3 cellular contexts compared by ENCODE assay signal in the genomic region with DNA sequence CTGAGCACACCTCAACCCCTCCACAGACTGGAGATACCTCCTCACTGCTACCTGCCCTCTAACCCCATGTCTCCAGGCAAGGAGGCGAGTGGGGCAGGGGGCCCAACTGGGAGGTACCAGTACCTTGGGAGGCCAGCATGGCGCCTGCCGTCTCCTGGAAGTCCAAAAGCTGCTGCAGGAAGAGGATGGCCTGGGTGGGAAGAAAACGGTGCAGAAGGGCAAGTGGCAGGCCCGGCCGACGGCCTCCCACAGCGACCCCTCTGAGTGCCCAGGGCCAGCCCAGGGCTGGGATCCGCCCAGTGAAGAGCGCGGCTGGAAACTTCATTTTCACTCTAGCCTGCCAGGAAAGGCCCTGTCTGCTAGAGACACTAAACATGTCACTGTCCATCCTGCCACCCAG.
TF ChIP-seq lines count a peak whose summit lies in the region.

No MANE protein-coding gene starts in this region.

TF ChIP-seq in SK-N-SH, 30 proteins besides CTCF, POLR2A, EP300 and RAD21 (continued from another document):
- TF ChIP-seq, protein P1, sequence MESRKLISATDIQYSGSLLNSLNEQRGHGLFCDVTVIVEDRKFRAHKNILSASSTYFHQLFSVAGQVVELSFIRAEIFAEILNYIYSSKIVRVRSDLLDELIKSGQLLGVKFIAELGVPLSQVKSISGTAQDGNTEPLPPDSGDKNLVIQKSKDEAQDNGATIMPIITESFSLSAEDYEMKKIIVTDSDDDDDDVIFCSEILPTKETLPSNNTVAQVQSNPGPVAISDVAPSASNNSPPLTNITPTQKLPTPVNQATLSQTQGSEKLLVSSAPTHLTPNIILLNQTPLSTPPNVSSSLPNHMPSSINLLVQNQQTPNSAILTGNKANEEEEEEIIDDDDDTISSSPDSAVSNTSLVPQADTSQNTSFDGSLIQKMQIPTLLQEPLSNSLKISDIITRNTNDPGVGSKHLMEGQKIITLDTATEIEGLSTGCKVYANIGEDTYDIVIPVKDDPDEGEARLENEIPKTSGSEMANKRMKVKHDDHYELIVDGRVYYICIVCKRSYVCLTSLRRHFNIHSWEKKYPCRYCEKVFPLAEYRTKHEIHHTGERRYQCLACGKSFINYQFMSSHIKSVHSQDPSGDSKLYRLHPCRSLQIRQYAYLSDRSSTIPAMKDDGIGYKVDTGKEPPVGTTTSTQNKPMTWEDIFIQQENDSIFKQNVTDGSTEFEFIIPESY (IDR thresholded peaks at IDR 0.05; ENCODE audit: borderline replicate concordance, low read depth) = no peak
- no peak for TF ChIP-seq TAF1 (IDR thresholded peaks at IDR 0.05; ENCODE audit: borderline replicate concordance, low read depth, low read length)
- no peak for TF ChIP-seq MAX (IDR thresholded peaks at IDR 0.05; ENCODE audit: low read depth)
- no peak for TF ChIP-seq EZH2phosphoT487 (IDR thresholded peaks at IDR 0.05; ENCODE audit: borderline replicate concordance, low read depth)

TF ChIP-seq in SK-N-SH treated with all-trans-retinoic acid at 6 μM for 48 hours, 23 proteins besides CTCF, POLR2A, EP300 and RAD21 (continued from another document and continues in another):
- TF ChIP-seq, protein P2, sequence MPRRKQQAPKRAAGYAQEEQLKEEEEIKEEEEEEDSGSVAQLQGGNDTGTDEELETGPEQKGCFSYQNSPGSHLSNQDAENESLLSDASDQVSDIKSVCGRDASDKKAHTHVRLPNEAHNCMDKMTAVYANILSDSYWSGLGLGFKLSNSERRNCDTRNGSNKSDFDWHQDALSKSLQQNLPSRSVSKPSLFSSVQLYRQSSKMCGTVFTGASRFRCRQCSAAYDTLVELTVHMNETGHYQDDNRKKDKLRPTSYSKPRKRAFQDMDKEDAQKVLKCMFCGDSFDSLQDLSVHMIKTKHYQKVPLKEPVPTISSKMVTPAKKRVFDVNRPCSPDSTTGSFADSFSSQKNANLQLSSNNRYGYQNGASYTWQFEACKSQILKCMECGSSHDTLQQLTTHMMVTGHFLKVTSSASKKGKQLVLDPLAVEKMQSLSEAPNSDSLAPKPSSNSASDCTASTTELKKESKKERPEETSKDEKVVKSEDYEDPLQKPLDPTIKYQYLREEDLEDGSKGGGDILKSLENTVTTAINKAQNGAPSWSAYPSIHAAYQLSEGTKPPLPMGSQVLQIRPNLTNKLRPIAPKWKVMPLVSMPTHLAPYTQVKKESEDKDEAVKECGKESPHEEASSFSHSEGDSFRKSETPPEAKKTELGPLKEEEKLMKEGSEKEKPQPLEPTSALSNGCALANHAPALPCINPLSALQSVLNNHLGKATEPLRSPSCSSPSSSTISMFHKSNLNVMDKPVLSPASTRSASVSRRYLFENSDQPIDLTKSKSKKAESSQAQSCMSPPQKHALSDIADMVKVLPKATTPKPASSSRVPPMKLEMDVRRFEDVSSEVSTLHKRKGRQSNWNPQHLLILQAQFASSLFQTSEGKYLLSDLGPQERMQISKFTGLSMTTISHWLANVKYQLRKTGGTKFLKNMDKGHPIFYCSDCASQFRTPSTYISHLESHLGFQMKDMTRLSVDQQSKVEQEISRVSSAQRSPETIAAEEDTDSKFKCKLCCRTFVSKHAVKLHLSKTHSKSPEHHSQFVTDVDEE (CRISPR knock-in tag; IDR thresholded peaks at IDR 0.05) = no peak
- TF ChIP-seq ZFP30 (CRISPR knock-in tag; IDR thresholded peaks at IDR 0.05) = no peak
- no peak for TF ChIP-seq TOX (CRISPR knock-in tag; IDR thresholded peaks at IDR 0.05; ENCODE audit: borderline replicate concordance)
- no peak for TF ChIP-seq ARNTL (CRISPR knock-in tag; IDR thresholded peaks at IDR 0.05; ENCODE audit: borderline replicate concordance, low read depth)
- no peak for TF ChIP-seq ZC3H10 (CRISPR knock-in tag; IDR thresholded peaks at IDR 0.05)
- no peak for TF ChIP-seq PPARA (CRISPR knock-in tag; IDR thresholded peaks at IDR 0.05; ENCODE audit: borderline replicate concordance)
- TF ChIP-seq CREB5 (CRISPR knock-in tag; IDR thresholded peaks at IDR 0.05; ENCODE audit: low read depth) = no peak
- TF ChIP-seq GLIS3 (CRISPR knock-in tag; IDR thresholded peaks at IDR 0.05) = no peak
- TF ChIP-seq CSDC2 (CRISPR knock-in tag; IDR thresholded peaks at IDR 0.05) = no peak
- no peak for TF ChIP-seq BACH2 (CRISPR knock-in tag; IDR thresholded peaks at IDR 0.05; ENCODE audit: borderline replicate concordance)
- no peak for TF ChIP-seq ZNF8 (CRISPR knock-in tag; IDR thresholded peaks at IDR 0.05)
- TF ChIP-seq, protein P3, sequence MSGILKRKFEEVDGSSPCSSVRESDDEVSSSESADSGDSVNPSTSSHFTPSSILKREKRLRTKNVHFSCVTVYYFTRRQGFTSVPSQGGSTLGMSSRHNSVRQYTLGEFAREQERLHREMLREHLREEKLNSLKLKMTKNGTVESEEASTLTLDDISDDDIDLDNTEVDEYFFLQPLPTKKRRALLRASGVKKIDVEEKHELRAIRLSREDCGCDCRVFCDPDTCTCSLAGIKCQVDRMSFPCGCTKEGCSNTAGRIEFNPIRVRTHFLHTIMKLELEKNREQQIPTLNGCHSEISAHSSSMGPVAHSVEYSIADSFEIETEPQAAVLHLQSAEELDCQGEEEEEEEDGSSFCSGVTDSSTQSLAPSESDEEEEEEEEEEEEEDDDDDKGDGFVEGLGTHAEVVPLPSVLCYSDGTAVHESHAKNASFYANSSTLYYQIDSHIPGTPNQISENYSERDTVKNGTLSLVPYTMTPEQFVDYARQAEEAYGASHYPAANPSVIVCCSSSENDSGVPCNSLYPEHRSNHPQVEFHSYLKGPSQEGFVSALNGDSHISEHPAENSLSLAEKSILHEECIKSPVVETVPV (CRISPR knock-in tag; IDR thresholded peaks at IDR 0.05) = no peak
- TF ChIP-seq, protein P4, sequence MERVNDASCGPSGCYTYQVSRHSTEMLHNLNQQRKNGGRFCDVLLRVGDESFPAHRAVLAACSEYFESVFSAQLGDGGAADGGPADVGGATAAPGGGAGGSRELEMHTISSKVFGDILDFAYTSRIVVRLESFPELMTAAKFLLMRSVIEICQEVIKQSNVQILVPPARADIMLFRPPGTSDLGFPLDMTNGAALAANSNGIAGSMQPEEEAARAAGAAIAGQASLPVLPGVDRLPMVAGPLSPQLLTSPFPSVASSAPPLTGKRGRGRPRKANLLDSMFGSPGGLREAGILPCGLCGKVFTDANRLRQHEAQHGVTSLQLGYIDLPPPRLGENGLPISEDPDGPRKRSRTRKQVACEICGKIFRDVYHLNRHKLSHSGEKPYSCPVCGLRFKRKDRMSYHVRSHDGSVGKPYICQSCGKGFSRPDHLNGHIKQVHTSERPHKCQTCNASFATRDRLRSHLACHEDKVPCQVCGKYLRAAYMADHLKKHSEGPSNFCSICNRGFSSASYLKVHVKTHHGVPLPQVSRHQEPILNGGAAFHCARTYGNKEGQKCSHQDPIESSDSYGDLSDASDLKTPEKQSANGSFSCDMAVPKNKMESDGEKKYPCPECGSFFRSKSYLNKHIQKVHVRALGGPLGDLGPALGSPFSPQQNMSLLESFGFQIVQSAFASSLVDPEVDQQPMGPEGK (CRISPR knock-in tag; IDR thresholded peaks at IDR 0.05; ENCODE audit: borderline replicate concordance) = no peak
- no peak for TF ChIP-seq OSR1 (CRISPR knock-in tag; IDR thresholded peaks at IDR 0.05)
- no peak for TF ChIP-seq RARB (CRISPR knock-in tag; IDR thresholded peaks at IDR 0.05)

TF ChIP-seq in WTC11, 78 proteins besides CTCF, POLR2A, EP300 and RAD21 (continued from another document):
- no peak for TF ChIP-seq NFYB (CRISPR knock-in tag; conservative IDR thresholded peaks at IDR 0.05; ENCODE audit: low read depth)
- TF ChIP-seq, protein P5, sequence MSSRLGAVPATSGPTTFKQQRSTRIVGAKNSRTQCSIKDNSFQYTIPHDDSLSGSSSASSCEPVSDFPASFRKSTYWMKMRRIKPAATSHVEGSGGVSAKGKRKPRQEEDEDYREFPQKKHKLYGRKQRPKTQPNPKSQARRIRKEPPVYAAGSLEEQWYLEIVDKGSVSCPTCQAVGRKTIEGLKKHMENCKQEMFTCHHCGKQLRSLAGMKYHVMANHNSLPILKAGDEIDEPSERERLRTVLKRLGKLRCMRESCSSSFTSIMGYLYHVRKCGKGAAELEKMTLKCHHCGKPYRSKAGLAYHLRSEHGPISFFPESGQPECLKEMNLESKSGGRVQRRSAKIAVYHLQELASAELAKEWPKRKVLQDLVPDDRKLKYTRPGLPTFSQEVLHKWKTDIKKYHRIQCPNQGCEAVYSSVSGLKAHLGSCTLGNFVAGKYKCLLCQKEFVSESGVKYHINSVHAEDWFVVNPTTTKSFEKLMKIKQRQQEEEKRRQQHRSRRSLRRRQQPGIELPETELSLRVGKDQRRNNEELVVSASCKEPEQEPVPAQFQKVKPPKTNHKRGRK (CRISPR knock-in tag; IDR thresholded peaks at IDR 0.05; ENCODE audit: borderline replicate concordance) = no peak
- TF ChIP-seq, protein P6, sequence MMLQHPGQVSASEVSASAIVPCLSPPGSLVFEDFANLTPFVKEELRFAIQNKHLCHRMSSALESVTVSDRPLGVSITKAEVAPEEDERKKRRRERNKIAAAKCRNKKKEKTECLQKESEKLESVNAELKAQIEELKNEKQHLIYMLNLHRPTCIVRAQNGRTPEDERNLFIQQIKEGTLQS (CRISPR knock-in tag; conservative IDR thresholded peaks at IDR 0.05) = no peak
